In genomic region chr1:116514708-116515525, GRCh38 we compare ENCODE assay signal across 7 cellular contexts. TPM values are rescaled to one million over a fixed set of nuclear protein-coding genes. Genes with fewer than 3 reads are reported as not detected.
DNase-seq lines count a peak whose midpoint lies in the region; ATAC-seq and TF ChIP-seq lines count a peak whose summit lies in the region.

No MANE protein-coding gene starts in this region.

- in situ Hi-C loops in astrocyte of the cerebellum (cut with HindIII; ENCODE audit: low sequenced_read_pairs): no loop called here

- peak; percentile 97 for DNase-seq in SIG-M5 treated with dmso at 0.1 percent for 504 hours (lab: John Stamatoyannopoulos, UW; ENCODE audit: unreplicated experiment)
- DNase-seq in astrocyte of the cerebellum (ENCODE audit: low read depth): peak; percentile 58
- DNase-seq in stimulated activated CD4-positive, alpha-beta T cell treated with anti-CD3 and anti-CD28 coated beads, Interleukin-15, amount 100 ng/mL, for 24 hours: peak; percentile 78
- DNase-seq in endothelial cell (ENCODE audit: low spot score): no peak
- DNase-seq in dermis blood vessel endothelial cell: no peak

- H3K27ac Mint-ChIP-seq in endothelial cell (ENCODE audit: unreplicated experiment): no peak overlapping the region

- H3K4me3 Mint-ChIP-seq in endothelial cell (ENCODE audit: unreplicated experiment): no peak overlapping the region

- H3K4me1 Mint-ChIP-seq in endothelial cell (ENCODE audit: unreplicated experiment): peaks cover 11% of the 10 kb centered on the region

- peaks cover 4% of the 10 kb centered on the region for H3K9me3 Mint-ChIP-seq in endothelial cell (ENCODE audit: unreplicated experiment)

- peaks cover 10% of the 10 kb centered on the region for H3K36me3 Mint-ChIP-seq in endothelial cell (ENCODE audit: low read depth, unreplicated experiment)

- H3K4me3 ChIP-seq in astrocyte of the cerebellum (ENCODE audit: low read depth, low read length): no peak overlapping the region

- TF ChIP-seq CTCF in astrocyte of the cerebellum (IDR thresholded peaks at IDR 0.05; ENCODE audit: low read depth, low read length, missing control alignments) (no peak), endothelial cell (IDR thresholded peaks at IDR 0.05; ENCODE audit: unreplicated experiment) (no peak)

- ATAC-seq in GM18907 (IDR thresholded peaks at IDR 0.05; ENCODE audit: unreplicated experiment): peak; percentile 80
- ATAC-seq in HG02973 (IDR thresholded peaks at IDR 0.05; ENCODE audit: unreplicated experiment): peak; percentile 69

- H3K27me3 Mint-ChIP-seq in endothelial cell (ENCODE audit: unreplicated experiment): peaks cover 5% of the 10 kb centered on the region

RNA-seq across cellular contexts. Expression of gene CD58, which starts 55.9 kb away (rescaled TPM):
- total RNA-seq in endothelial cell (ENCODE audit: unreplicated experiment) (9.0 TPM), dermis blood vessel endothelial cell (15.5 and 17.9 TPM in 2 replicates)

Comparison
In these comparisons a context has a peak if more than half of its experiments do, and no peak if none do; other contexts are left out.
1. DNase-seq: peak in SIG-M5 treated with dmso at 0.1 percent for 504 hours (single experiment), astrocyte of the cerebellum (single experiment) and stimulated activated CD4-positive, alpha-beta T cell treated with anti-CD3 and anti-CD28 coated beads, Interleukin-15, amount 100 ng/mL, for 24 hours (single experiment); none in endothelial cell (single experiment) and dermis blood vessel endothelial cell (single experiment).